In genomic region chr2:72220170-72220569, GRCh38 we compare ENCODE assay signal across 10 cellular contexts.
DNase-seq lines count a peak whose midpoint lies in the region; ATAC-seq and TF ChIP-seq lines count a peak whose summit lies in the region.
"Had no signal": no experiment of that assay in that cellular context is flagged by ENCODE, and none has a peak within 500 bp of the region (broad histone marks: within the 10 kb centered on the region; RNA-seq: fewer than 3 reads in every experiment).

No MANE protein-coding gene starts in this region.

- peak; percentile 48 for TF ChIP-seq CTCF in DND-41 (IDR thresholded peaks at IDR 0.05; ENCODE audit: borderline replicate concordance, extremely low read depth, low read length, poor library complexity, severe bottlenecking)
- TF ChIP-seq CTCF in HFFc6 (IDR thresholded peaks at IDR 0.05) = peak; percentile 50
- TF ChIP-seq CTCF in ascending aorta (IDR thresholded peaks at IDR 0.05) = peak in 1 of 3 experiments; percentile 5

- WGBS in iPS DF 6.9 (ENCODE audit: insufficient coverage, insufficient read length) = no CpG with 5 or more reads among the region's 2 CpGs

- intact Hi-C loops in sciatic nerve (cut with DNase I) (no loop called here), ascending aorta (cut with DNase I) (no loop called here)

- no peaks in the 10 kb centered on the region for H3K4me1 ChIP-seq in DND-41 (ENCODE audit: insufficient read depth, low read length)
- no peaks in the 10 kb centered on the region for H3K4me1 ChIP-seq in iPS DF 6.9 (ENCODE audit: control insufficient read depth, insufficient read depth, low read length)
- no peaks in the 10 kb centered on the region for H3K4me1 ChIP-seq in ascending aorta

- H3K4me3 Mint-ChIP-seq in HFFc6 = no peak overlapping the region
- H3K4me3 Mint-ChIP-seq: natural killer cell had no signal

- no peaks in the 10 kb centered on the region for H3K79me2 ChIP-seq in DND-41 (ENCODE audit: insufficient read depth, low read length)

- no peak overlapping the region for H2AFZ ChIP-seq in DND-41 (ENCODE audit: low read depth, low read length)

- no peaks in the 10 kb centered on the region for H3K36me3 Mint-ChIP-seq in HFFc6 (ENCODE audit: low read depth)
- H3K36me3 Mint-ChIP-seq: natural killer cell had no signal

- in situ Hi-C loops in SK-MEL-5 (cut with HindIII; ENCODE audit: low pct_unique_long_range_greater_than_20kb, low sequenced_read_pairs) = no loop called here

- no peak overlapping the region for H3K4me2 ChIP-seq in DND-41 (ENCODE audit: insufficient read depth, low read length)

- no peak overlapping the region for H3K4me3 ChIP-seq in DND-41 (ENCODE audit: low read depth in 1 of 2, low read length in 2 of 2)
- no peak overlapping the region for H3K4me3 ChIP-seq in iPS DF 6.9 (ENCODE audit: low read length)
- no peak overlapping the region for H3K4me3 ChIP-seq in ascending aorta

- no peaks in the 10 kb centered on the region for H3K9me3 Mint-ChIP-seq in HFFc6
- H3K9me3 Mint-ChIP-seq: natural killer cell had no signal

- no peaks in the 10 kb centered on the region for H4K20me1 ChIP-seq in DND-41 (ENCODE audit: insufficient read depth, low read length)

- no peak overlapping the region for H3K27ac ChIP-seq in DND-41 (ENCODE audit: low read length)
- H3K27ac ChIP-seq in iPS DF 6.9 (ENCODE audit: low read length) = no peak overlapping the region
- H3K27ac ChIP-seq in ascending aorta = no peak overlapping the region

- peak; percentile 21 for DNase-seq in DND-41
- DNase-seq in HFFc6 = no peak
- peak; percentile 70 for DNase-seq in SK-MEL-5 (ENCODE audit: low read depth, low spot score)
- DNase-seq in iPS DF 6.9 (ENCODE audit: low read depth, low spot score) = peak; percentile 67
- no peak for DNase-seq in sciatic nerve (ENCODE audit: low spot score)
- no peak for DNase-seq in AG20443 (ENCODE audit: low spot score)
- no peak for DNase-seq in stimulated activated CD4-positive, alpha-beta T cell treated with anti-CD3 and anti-CD28 coated beads, Interleukin-1b, Interleukin-23, amount 100 ng/mL, for 48 hours
- DNase-seq in ascending aorta (ENCODE audit: low spot score in 2 of 2) = no peak
- DNase-seq: natural killer cell, NCI-H1092 treated with DMSO at 0.1 percent for 48 hours had no signal

- peaks cover 29% of the 10 kb centered on the region for H3K4me1 Mint-ChIP-seq in HFFc6 (ENCODE audit: low read depth)
- H3K4me1 Mint-ChIP-seq: natural killer cell had no signal

- H3K36me3 ChIP-seq in DND-41 (ENCODE audit: insufficient read depth, low read length) (no peaks in the 10 kb centered on the region), iPS DF 6.9 (ENCODE audit: control insufficient read depth, insufficient read depth, low read length) (no peaks in the 10 kb centered on the region), ascending aorta (no peaks in the 10 kb centered on the region)

- H3K9me3 ChIP-seq in DND-41 (ENCODE audit: insufficient read depth, low read length, severe bottlenecking) (no peaks in the 10 kb centered on the region), iPS DF 6.9 (ENCODE audit: control insufficient read depth, insufficient read depth, low read length) (no peaks in the 10 kb centered on the region), ascending aorta (no peaks in the 10 kb centered on the region)

- H3K27me3 Mint-ChIP-seq in HFFc6 (ENCODE audit: insufficient read depth) = peaks cover 5% of the 10 kb centered on the region; the same call in 1 of the 2 replicates

- no peak overlapping the region for H3K27ac Mint-ChIP-seq in HFFc6
- H3K27ac Mint-ChIP-seq: natural killer cell had no signal

- ATAC-seq in DND-41 (ENCODE audit: insufficient read depth, low read depth) (0 out of 3 replicates have a peak, but pooled peaks have one; percentile 49), sciatic nerve (no peak)
- ATAC-seq: natural killer cell had no signal

- no peaks in the 10 kb centered on the region for H3K27me3 ChIP-seq in DND-41 (ENCODE audit: insufficient read depth, low read length, poor library complexity)
- no peaks in the 10 kb centered on the region for H3K27me3 ChIP-seq in iPS DF 6.9 (ENCODE audit: control insufficient read depth, insufficient read depth, low read length)
- no peaks in the 10 kb centered on the region for H3K27me3 ChIP-seq in ascending aorta

- H3K9ac ChIP-seq in DND-41 (ENCODE audit: low read depth, low read length) = no peak overlapping the region

Comparison
In these comparisons a context has a peak if more than half of its experiments do, and no peak if none do; other contexts are left out.
1. DNase-seq: peak in DND-41 (single experiment), SK-MEL-5 (single experiment) and iPS DF 6.9 (single experiment); none in HFFc6 (single experiment), sciatic nerve (single experiment), AG20443 (single experiment), stimulated activated CD4-positive, alpha-beta T cell treated with anti-CD3 and anti-CD28 coated beads, Interleukin-1b, Interleukin-23, amount 100 ng/mL, for 48 hours (single experiment) and ascending aorta (0 of 2).